Comparison of ENCODE assay signal across 20 cellular contexts in genomic region chr5:85263125-85263524, GRCh38.
A peak's percentile ranks its signal among the peaks of the same experiment; 100 is the strongest.
DNase-seq lines count a peak whose midpoint lies in the region; ATAC-seq, FAIRE-seq and TF ChIP-seq lines count a peak whose summit lies in the region.
"Had no signal": no experiment of that assay in that cellular context is flagged by ENCODE, and none has a peak within 500 bp of the region (broad histone marks: within the 10 kb centered on the region; RNA-seq: fewer than 3 reads in every experiment).

No MANE protein-coding gene starts in this region.

- intact Hi-C loops in K562 (cut with micrococcal nuclease) = no loop called here

- H3K27ac ChIP-seq in K562 (ENCODE audit: extremely low read depth, low read depth, low read length) (no peak overlapping the region), SJCRH30 (no peak overlapping the region)
- H3K27ac ChIP-seq: A549, C4-2B, HL-60 had no signal

- no peak for TF ChIP-seq POLR2A in K562 (conservative IDR thresholded peaks at IDR 0.05)

- no peaks in the 10 kb centered on the region for H3K27me3 ChIP-seq in K562 (ENCODE audit: control insufficient read depth in 2 of 2, insufficient read depth in 2 of 2, low read length in 2 of 2)
- no peaks in the 10 kb centered on the region for H3K27me3 ChIP-seq in SJCRH30

- H4K20me1 ChIP-seq in K562 (replicated peaks; ENCODE audit: control insufficient read depth, insufficient read depth, low read length) = no peaks in the 10 kb centered on the region

- no peaks in the 10 kb centered on the region for H3K9me1 ChIP-seq in K562 (ENCODE audit: control insufficient read depth, insufficient read depth, low read length)

- FAIRE-seq in G401.6 (lab: Jason Lieb, UNC) (peak; percentile 11), K562 (lab: Jason Lieb, UNC) (no peak)
- FAIRE-seq: A549, D721Med, HTR-8/SVneo had no signal

- POLR2A ChIA-PET in K562 (lab: Yijun Ruan, JAX) = no interaction called here

- H3K9me3 ChIP-seq in K562 (replicated peaks; ENCODE audit: control insufficient read depth, insufficient read depth, low read depth, low read length) (no peaks in the 10 kb centered on the region; the same call in 1 of the 2 replicates), SJCRH30 (replicated peaks) (no peaks in the 10 kb centered on the region)
- H3K9me3 ChIP-seq: A549, Caco-2 had no signal

- TF ChIP-seq EP300 in K562 (IDR thresholded peaks at IDR 0.05; ENCODE audit: low read length) = no peak

- H3K9ac ChIP-seq in K562 (ENCODE audit: insufficient read depth in 1 of 2, low read depth in 2 of 2, low read length in 2 of 2) = no peak overlapping the region

- no peaks in the 10 kb centered on the region for H3K4me1 ChIP-seq in K562 (replicated peaks in 1 of 2; ENCODE audit: control insufficient read depth in 2 of 2, insufficient read depth in 2 of 2, low read length in 2 of 2)
- H3K4me1 ChIP-seq in SJCRH30 = no peaks in the 10 kb centered on the region
- H3K4me1 ChIP-seq: A549, Caco-2 had no signal

- no peak overlapping the region for H3K4me2 ChIP-seq in K562 (ENCODE audit: insufficient read depth, low read length)
- H3K4me2 ChIP-seq: A549, GM23338 had no signal

- TF ChIP-seq CTCF in K562 (IDR thresholded peaks at IDR 0.05 in 2 of 3, conservative IDR thresholded peaks at IDR 0.05 in 1 of 3; ENCODE audit: insufficient read depth in 2 of 3, low read depth in 1 of 3, low read length in 3 of 3) = no peak

- no peaks in the 10 kb centered on the region for H3K36me3 ChIP-seq in K562 (ENCODE audit: control insufficient read depth, insufficient read depth, low read length)
- no peaks in the 10 kb centered on the region for H3K36me3 ChIP-seq in SJCRH30

- no peak overlapping the region for H2AFZ ChIP-seq in K562 (ENCODE audit: low read depth, low read length)
- H2AFZ ChIP-seq: GM23338 had no signal

- no peak for ATAC-seq in K562
- ATAC-seq in activated CD4-positive, CD25-positive, alpha-beta regulatory T cell treated with anti-CD3 and anti-CD28 coated beads, Interleukin-2, amount 50 U/mL, for 24 hours = no peak
- ATAC-seq: A549, GM23338, HCT116 had no signal

- no peak overlapping the region for H3K4me3 ChIP-seq in K562
- H3K4me3 ChIP-seq in SJCRH30 = no peak overlapping the region
- H3K4me3 ChIP-seq: A549, GM23338 had no signal

- 0% methylated on average over 2 of the region's 2 CpGs for WGBS in K562 (ENCODE audit: insufficient coverage, low coverage, missing lambda C conversion rate)

- no peaks in the 10 kb centered on the region for H3K79me2 ChIP-seq in K562 (ENCODE audit: control insufficient read depth, insufficient read depth, low read length)

- no peak for TF ChIP-seq RAD21 in K562 (CRISPR knock-in tag; conservative IDR thresholded peaks at IDR 0.05 in 1 of 2, IDR thresholded peaks at IDR 0.05 in 1 of 2)

- CTCF ChIA-PET in K562 (lab: Yijun Ruan, JAX; ENCODE audit: low intra/inter-chr PET ratio) = no interaction called here

- DNase-seq in NCI-H69 (lab: John Stamatoyannopoulos, UW) (peak; percentile 36), K562 (ENCODE audit: extremely low read depth in 1 of 4, low spot score in 3 of 4) (no peak), left kidney (ENCODE audit: low read depth, low spot score) (peak; percentile 5), SJCRH30 (no peak), ureter (ENCODE audit: low spot score) (no peak), HT-29 (ENCODE audit: low spot score) (no peak)
- DNase-seq: Caco-2; CD4-positive, alpha-beta T cell; GDM1; H7; KG1 had no signal

- in situ Hi-C loops in K562 (cut with MboI) = no loop called here

- BruUV-seq in K562 (replicated peaks; lab: Mats Ljungman, UMichigan) = no TSS peak

TF ChIP-seq in K562, 482 proteins besides CTCF, POLR2A, EP300 and RAD21:
- TF ChIP-seq, protein P1, sequence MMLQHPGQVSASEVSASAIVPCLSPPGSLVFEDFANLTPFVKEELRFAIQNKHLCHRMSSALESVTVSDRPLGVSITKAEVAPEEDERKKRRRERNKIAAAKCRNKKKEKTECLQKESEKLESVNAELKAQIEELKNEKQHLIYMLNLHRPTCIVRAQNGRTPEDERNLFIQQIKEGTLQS (IDR thresholded peaks at IDR 0.05) = peak; percentile 42; the same call in 1 of the 2 replicates
- TF ChIP-seq, protein P1 (CRISPR knock-in tag; conservative IDR thresholded peaks at IDR 0.05) = no peak
- TF ChIP-seq RBM14 (IDR thresholded peaks at IDR 0.05; ENCODE audit: borderline replicate concordance, insufficient read depth, low read depth, low read length) = no peak

Comparison
In these comparisons a context has a peak if more than half of its experiments do, and no peak if none do; other contexts are left out.
1. DNase-seq: peak in NCI-H69 (single experiment) and left kidney (single experiment); none in K562 (0 of 4), SJCRH30 (0 of 2), ureter (single experiment) and HT-29 (single experiment).